8 cellular contexts compared by ENCODE assay signal in the genomic region with DNA sequence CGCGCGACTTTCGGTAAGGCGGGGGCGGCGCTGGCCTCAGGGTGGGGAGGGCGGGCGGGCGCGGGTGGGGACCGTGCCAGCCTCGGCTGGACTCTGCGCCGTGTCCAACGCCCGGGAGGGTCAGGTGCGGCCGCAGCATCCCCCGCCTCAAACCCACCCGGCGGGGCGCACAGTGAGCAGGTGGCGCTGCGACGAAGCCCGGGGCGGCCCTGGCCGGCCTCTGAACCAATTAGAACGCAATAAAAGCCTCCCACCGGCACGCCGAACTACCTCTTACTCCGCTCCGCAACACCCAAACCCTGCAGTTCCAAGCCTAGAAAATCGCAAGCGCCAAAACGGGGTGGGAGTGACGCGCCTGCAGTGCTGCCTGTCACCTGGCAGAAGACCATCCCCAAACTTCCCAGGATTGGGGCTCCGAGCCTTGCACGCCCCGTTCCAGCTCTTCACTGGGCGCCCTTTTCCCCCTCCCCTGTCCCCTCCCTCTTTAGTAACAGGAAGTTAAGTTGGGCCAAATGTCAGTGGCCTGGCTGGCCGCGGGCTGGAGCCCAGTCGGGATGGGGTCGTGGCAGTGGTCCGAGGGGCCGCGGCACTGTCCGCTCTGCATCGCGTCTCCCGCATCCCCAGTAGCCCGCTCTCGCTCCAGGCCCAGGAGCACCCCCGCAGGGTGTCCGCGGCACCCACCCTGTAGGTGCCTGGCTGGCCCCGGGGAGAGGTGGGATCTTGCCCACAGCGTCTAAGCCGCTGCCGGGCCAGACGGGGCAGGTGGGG. TPM values are rescaled to one million over a fixed set of nuclear protein-coding genes. Genes with fewer than 3 reads are reported as not detected.
DNase-seq lines count a peak whose midpoint lies in the region; ATAC-seq and TF ChIP-seq lines count a peak whose summit lies in the region.

No MANE protein-coding gene starts in this region.

- H3K9ac ChIP-seq in HUES64 (ENCODE audit: low read depth, low read length) = no peak overlapping the region

- H3K4me1 ChIP-seq in HUES64 (ENCODE audit: insufficient read depth, low read length) = peaks cover 8% of the 10 kb centered on the region; the same call in 1 of the 2 replicates

- H3K27me3 ChIP-seq in HUES64 (ENCODE audit: insufficient read depth, low read length) = peaks cover 47% of the 10 kb centered on the region

- peaks cover 67% of the 10 kb centered on the region for H3K27me3 Mint-ChIP-seq in nephron (ENCODE audit: low read depth)

- WGBS in HUES64 = 1% methylated on average over 65 of the region's 65 CpGs

- H3K4me3 ChIP-seq in GM08714 (ENCODE audit: low read length) = peak overlapping the region; percentile 61; the same call in 1 of the 2 replicates
- peak overlapping the region; percentile 64 for H3K4me3 ChIP-seq in HUES64 (ENCODE audit: low read length)

- no peaks in the 10 kb centered on the region for H3K36me3 ChIP-seq in HUES64 (ENCODE audit: insufficient read depth, low read length)

- H3K4me1 Mint-ChIP-seq in nephron = peaks cover 5% of the 10 kb centered on the region

- DNase-seq in activated CD4-positive, alpha-beta T cell treated with anti-CD3 and anti-CD28 coated beads, Interleukin-2, amount 50 U/mL, for 4 hours = peak; percentile 18 to 22
- DNase-seq in NCI-H1694 (lab: John Stamatoyannopoulos, UW) = no peak
- DNase-seq in NCI-H1048 (lab: John Stamatoyannopoulos, UW) = no peak

- peak; percentile 41 for ATAC-seq in GM21528 (IDR thresholded peaks at IDR 0.05; ENCODE audit: low FRiP score, unreplicated experiment)
- peak; percentile 26 for ATAC-seq in esophagus mucosa

- H3K4me3 Mint-ChIP-seq in nephron = peak overlapping the region; percentile 53 to 77 (median 63)

- H3K27ac ChIP-seq in HUES64 (ENCODE audit: low read depth, low read length) = no peak overlapping the region

- no peaks in the 10 kb centered on the region for H3K36me3 Mint-ChIP-seq in nephron (ENCODE audit: low read depth)

- H3K27ac Mint-ChIP-seq in nephron = no peak overlapping the region

- H3K9me3 Mint-ChIP-seq in nephron = no peaks in the 10 kb centered on the region

- no peaks in the 10 kb centered on the region for H3K9me3 ChIP-seq in HUES64 (ENCODE audit: insufficient read depth, low read depth, low read length)

- no peak for TF ChIP-seq CTCF in nephron (IDR thresholded peaks at IDR 0.05; ENCODE audit: unreplicated experiment in 3 of 3)

RNA-seq across cellular contexts. Expression of gene MICAL2, which starts 0.5 kb away (rescaled TPM):
- 2.5 TPM for polyA plus RNA-seq in HUES64 (2013, experiment 1 of 2)
- 1.2 TPM for polyA plus RNA-seq in HUES64 (2013, experiment 2 of 2)
- total RNA-seq in esophagus mucosa = 15.5 TPM

Comparison
In these comparisons a context has a peak if more than half of its experiments do, and no peak if none do; other contexts are left out.
1. DNase-seq: peak in activated CD4-positive, alpha-beta T cell treated with anti-CD3 and anti-CD28 coated beads, Interleukin-2, amount 50 U/mL, for 4 hours (2 of 2); none in NCI-H1694 (single experiment) and NCI-H1048 (single experiment).